In the genomic region with DNA sequence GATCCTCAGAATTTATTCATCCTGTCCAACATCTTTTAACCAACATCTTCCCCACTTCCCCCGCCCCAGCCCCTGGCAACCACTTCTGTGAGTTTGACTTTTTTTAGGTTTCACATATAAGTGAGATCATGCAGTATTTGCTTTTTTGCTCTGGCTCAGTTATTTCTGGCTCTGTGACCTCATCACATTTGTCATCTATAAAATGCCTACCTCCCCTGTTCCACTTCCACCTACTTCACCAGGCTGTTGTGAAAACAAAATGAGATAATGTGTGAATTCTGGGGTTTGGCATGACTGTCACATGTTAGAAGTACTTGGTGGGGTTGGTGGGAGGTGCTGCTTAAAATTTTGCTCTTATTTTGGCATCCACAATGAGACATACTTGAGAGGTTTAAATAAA, we compare ENCODE assay signal across 13 cellular contexts. TPM values are rescaled to one million over a fixed set of nuclear protein-coding genes. Genes with fewer than 3 reads are reported as not detected.
A peak's percentile ranks its signal among the peaks of the same experiment; 100 is the strongest.
DNase-seq lines count a peak whose midpoint lies in the region; ATAC-seq and TF ChIP-seq lines count a peak whose summit lies in the region.
"Had no signal": no experiment of that assay in that cellular context is flagged by ENCODE, and none has a peak within 500 bp of the region (broad histone marks: within the 10 kb centered on the region; RNA-seq: fewer than 3 reads in every experiment).

No MANE protein-coding gene starts in this region.

- no peak for TF ChIP-seq EP300 in esophagus muscularis mucosa (IDR thresholded peaks at IDR 0.05)

- TF ChIP-seq CTCF in esophagus muscularis mucosa (IDR thresholded peaks at IDR 0.05) (no peak), vagina (IDR thresholded peaks at IDR 0.05) (no peak), Caco-2 (IDR thresholded peaks at IDR 0.05; ENCODE audit: insufficient read depth in 1 of 2, low read depth in 1 of 2, low read length in 1 of 2, severe bottlenecking in 1 of 2, unreplicated experiment in 1 of 2) (no peak)

- H3K4me3 ChIP-seq in esophagus muscularis mucosa = no peak overlapping the region
- no peak overlapping the region for H3K4me3 ChIP-seq in vagina
- H3K4me3 ChIP-seq in Caco-2 (ENCODE audit: low read depth, low read length) = no peak overlapping the region
- H3K4me3 ChIP-seq: hepatocyte had no signal

- POLR2A ChIA-PET in Caco-2 (lab: Charles Lee) = no interaction called here

- H3K27me3 Mint-ChIP-seq in IgD-negative memory B cell (no peaks in the 10 kb centered on the region), Caco-2 (ENCODE audit: insufficient read depth, unreplicated experiment) (no peaks in the 10 kb centered on the region)

- no peak for TF ChIP-seq POLR2A in esophagus muscularis mucosa (IDR thresholded peaks at IDR 0.05; ENCODE audit: low read depth)
- no peak for TF ChIP-seq POLR2A in vagina (IDR thresholded peaks at IDR 0.05)

- CTCF ChIA-PET in Caco-2 (lab: Charles Lee) = no interaction called here

- no peaks in the 10 kb centered on the region for H3K27me3 ChIP-seq in esophagus muscularis mucosa
- H3K27me3 ChIP-seq in vagina = no peaks in the 10 kb centered on the region
- H3K27me3 ChIP-seq in Caco-2 (replicated peaks; ENCODE audit: control insufficient read depth, insufficient read depth, low read length) = no peaks in the 10 kb centered on the region
- H3K27me3 ChIP-seq: hepatocyte, neutrophil had no signal

- H3K27ac Mint-ChIP-seq in IgD-negative memory B cell (peak overlapping the region in 2 of 3 donors; percentile 12 to 89), Caco-2 (ENCODE audit: unreplicated experiment) (no peak overlapping the region)
- H3K27ac Mint-ChIP-seq: T-helper 2 cell treated with Interferon-gamma antibody and Interleukin-4, amounts not matched to agents 5 μg/mL and 100 μg/mL, for 36 hours had no signal

- BruUV-seq in Caco-2 (replicated peaks; lab: Mats Ljungman, UMichigan) = no TSS peak

- H3K4me1 Mint-ChIP-seq in IgD-negative memory B cell = peaks cover 0 to 7% (median 7%) of the 10 kb centered on the region in 3 donors
- no peaks in the 10 kb centered on the region for H3K4me1 Mint-ChIP-seq in Caco-2 (ENCODE audit: low read depth, unreplicated experiment)

- DNase-seq in DMS53 treated with DMSO at 0.1 percent for 48 hours (lab: John Stamatoyannopoulos, UW; ENCODE audit: unreplicated experiment) = peak; percentile 22
- peak; percentile 55 for DNase-seq in esophagus muscularis mucosa (ENCODE audit: extremely low spot score)
- no peak for DNase-seq in NCI-H510A treated with DMSO at 0.1 percent for 48 hours (lab: John Stamatoyannopoulos, UW)
- DNase-seq in vagina (ENCODE audit: extremely low spot score in 2 of 2) = no peak
- no peak for DNase-seq in Caco-2
- DNase-seq: central memory CD4-positive, alpha-beta T cell; NCI-H1417 treated with DMSO at 0.1 percent for 48 hours had no signal

- ATAC-seq in GM19035 (IDR thresholded peaks at IDR 0.05; ENCODE audit: unreplicated experiment) = peak; percentile 34
- ATAC-seq in HG02870 (IDR thresholded peaks at IDR 0.05; ENCODE audit: unreplicated experiment) = no peak

- H3K4me1 ChIP-seq in esophagus muscularis mucosa (peaks cover 5 to 17% (median 14%) of the 10 kb centered on the region in 4 donors), vagina (peaks cover 14% of the 10 kb centered on the region), Caco-2 (no peaks in the 10 kb centered on the region)

- H3K36me3 ChIP-seq in esophagus muscularis mucosa (peaks cover 0 to 7% (median 2%) of the 10 kb centered on the region in 4 donors), vagina (no peaks in the 10 kb centered on the region), Caco-2 (ENCODE audit: control insufficient read depth, insufficient read depth, low read length) (no peaks in the 10 kb centered on the region)
- H3K36me3 ChIP-seq: neutrophil had no signal

- H3K9me3 Mint-ChIP-seq in IgD-negative memory B cell (no peaks in the 10 kb centered on the region), Caco-2 (ENCODE audit: unreplicated experiment) (no peaks in the 10 kb centered on the region)
- H3K9me3 Mint-ChIP-seq: T-helper 2 cell treated with Interferon-gamma antibody and Interleukin-4, amounts not matched to agents 5 μg/mL and 100 μg/mL, for 36 hours had no signal

- H3K36me3 Mint-ChIP-seq in IgD-negative memory B cell (peaks cover 6% of the 10 kb centered on the region), Caco-2 (ENCODE audit: insufficient read depth, unreplicated experiment) (no peaks in the 10 kb centered on the region)

- intact Hi-C loops in esophagus muscularis mucosa (cut with DNase I) (no loop called here), vagina (cut with DNase I) (no loop called here), Caco-2 (cut with micrococcal nuclease; ENCODE audit: unreplicated experiment) (no loop called here)

- no peak overlapping the region for H3K27ac ChIP-seq in esophagus muscularis mucosa (replicated peaks in 1 of 4)
- no peak overlapping the region for H3K27ac ChIP-seq in vagina
- H3K27ac ChIP-seq: hepatocyte, neutrophil had no signal

- 97% methylated on average over 1 of the region's 1 CpG for WGBS in esophagus muscularis mucosa

- H3K9me3 ChIP-seq in esophagus muscularis mucosa (no peaks in the 10 kb centered on the region), vagina (no peaks in the 10 kb centered on the region), Caco-2 (no peaks in the 10 kb centered on the region)
- H3K9me3 ChIP-seq: neutrophil had no signal

- H3K4me3 Mint-ChIP-seq in IgD-negative memory B cell (no peak overlapping the region), Caco-2 (ENCODE audit: unreplicated experiment) (no peak overlapping the region)
- H3K4me3 Mint-ChIP-seq: T-helper 2 cell treated with Interferon-gamma antibody and Interleukin-4, amounts not matched to agents 5 μg/mL and 100 μg/mL, for 36 hours had no signal

RNA-seq across cellular contexts. Expression of a gene that starts 18.4 kb away (rescaled TPM):
- polyA plus RNA-seq in IgD-negative memory B cell = 6.3 TPM
- 1 to 10 TPM in 2 of 4 donors, under 1 TPM in 2; 0.83 to 1.6 (median 1.2) TPM for total RNA-seq in esophagus muscularis mucosa
- 11.8 TPM for total RNA-seq in vagina
- total RNA-seq in Caco-2 (2022) = 3.9 and 4.3 TPM in 2 replicates

Comparison
In these comparisons a context has a peak if more than half of its experiments do, and no peak if none do; other contexts are left out.
1. DNase-seq: peak in DMS53 treated with DMSO at 0.1 percent for 48 hours (single experiment) and esophagus muscularis mucosa (single experiment); none in NCI-H510A treated with DMSO at 0.1 percent for 48 hours (single experiment), vagina (0 of 2) and Caco-2 (0 of 2).